ENCODE assay signal across 20 cellular contexts in the genomic region with DNA sequence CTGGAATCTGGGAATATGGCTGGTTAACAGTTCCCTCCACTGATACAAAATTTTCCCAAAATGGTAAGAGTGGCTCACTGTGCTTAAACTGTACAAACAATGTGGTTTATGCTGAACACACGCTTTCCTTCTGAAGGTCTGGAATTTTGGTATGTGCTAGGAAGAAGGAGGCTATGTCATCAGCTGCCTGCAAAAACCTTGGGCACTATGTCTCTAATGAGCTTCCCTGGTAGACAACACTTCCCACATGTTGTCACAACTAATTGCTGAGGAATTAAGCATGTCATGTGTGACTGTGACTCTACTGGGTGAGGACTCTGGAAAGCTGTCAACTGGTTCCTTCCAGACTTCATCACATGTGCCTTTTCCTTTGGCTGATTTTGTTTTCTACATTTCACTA. TPM values are rescaled to one million over a fixed set of nuclear protein-coding genes. Genes with fewer than 3 reads are reported as not detected.
DNase-seq lines count a peak whose midpoint lies in the region; ATAC-seq and TF ChIP-seq lines count a peak whose summit lies in the region.
"Had no signal": no experiment of that assay in that cellular context is flagged by ENCODE, and none has a peak within 500 bp of the region (broad histone marks: within the 10 kb centered on the region; RNA-seq: fewer than 3 reads in every experiment).

No MANE protein-coding gene starts in this region.

- H3K4me3 ChIP-seq in osteoblast (ENCODE audit: insufficient read depth, low read length) = no peak overlapping the region

- H3K79me2 ChIP-seq in osteoblast (ENCODE audit: insufficient read depth, low read length) = no peaks in the 10 kb centered on the region
- H3K79me2 ChIP-seq: parathyroid adenoma had no signal

- H3K36me3 Mint-ChIP-seq in activated CD4-positive, alpha-beta memory T cell treated with anti-CD3 and anti-CD28 coated beads, Interleukin-2, amount 10 ng/mL, durations not matched to agents 7 days and 5 days (ENCODE audit: low read depth) = peaks cover 4% of the 10 kb centered on the region
- no peaks in the 10 kb centered on the region for H3K36me3 Mint-ChIP-seq in activated naive CD4-positive, alpha-beta T cell treated with anti-CD3 and anti-CD28 coated beads, Interleukin-2, amount 50 U/mL, for 72 hours
- H3K36me3 Mint-ChIP-seq: activated CD4-positive, alpha-beta memory T cell treated with anti-CD3 and anti-CD28 coated beads for 36 hours had no signal

- H3K27ac ChIP-seq in osteoblast (ENCODE audit: low read depth, low read length) = peak overlapping the region; percentile 11
- H3K27ac ChIP-seq: foreskin keratinocyte, parathyroid adenoma, RWPE1 had no signal

- H4K20me1 ChIP-seq in osteoblast (ENCODE audit: insufficient read depth, low read length) = no peaks in the 10 kb centered on the region

- no peaks in the 10 kb centered on the region for H3K4me1 Mint-ChIP-seq in activated CD4-positive, alpha-beta memory T cell treated with anti-CD3 and anti-CD28 coated beads, Interleukin-2, amount 10 ng/mL, durations not matched to agents 7 days and 5 days
- H3K4me1 Mint-ChIP-seq: T-cell had no signal

- peak; percentile 66 for DNase-seq in EL
- DNase-seq in NCI-H82 (lab: John Stamatoyannopoulos, UW) = peak; percentile 48
- DNase-seq in fibroblast of gingiva (ENCODE audit: low read depth) = peak; percentile 39
- DNase-seq in osteoblast (ENCODE audit: insufficient read length, low spot score, missing footprints) = no peak
- no peak for DNase-seq in activated CD4-positive, alpha-beta memory T cell treated with anti-CD3 and anti-CD28 coated beads, Interleukin-2, amount 10 ng/mL, durations not matched to agents 7 days and 5 days
- DNase-seq in activated naive CD4-positive, alpha-beta T cell treated with anti-CD3 and anti-CD28 coated beads, Interleukin-2, amount 50 U/mL, for 72 hours (ENCODE audit: low spot score in 2 of 2) = no peak
- no peak for DNase-seq in NCI-H2107 treated with DMSO at 0.1 percent for 48 hours (lab: John Stamatoyannopoulos, UW; ENCODE audit: unreplicated experiment)
- DNase-seq: activated CD4-positive, alpha-beta memory T cell treated with anti-CD3 and anti-CD28 coated beads for 36 hours; activated T-cell treated with anti-CD3 and anti-CD28 coated beads, Interleukin-2, amount 50 U/mL, for 72 hours; caudate nucleus; effector memory CD8-positive, alpha-beta T cell; foreskin keratinocyte; GF-D8; H7; left ventricle myocardium superior; stimulated activated CD4-positive, alpha-beta T cell treated with anti-CD3 and anti-CD28 coated beads, Interleukin-4, amount 100 ng/mL, for 24 hours; T-cell had no signal

- no peaks in the 10 kb centered on the region for H3K9me3 Mint-ChIP-seq in activated CD4-positive, alpha-beta memory T cell treated with anti-CD3 and anti-CD28 coated beads, Interleukin-2, amount 10 ng/mL, durations not matched to agents 7 days and 5 days
- H3K9me3 Mint-ChIP-seq in activated naive CD4-positive, alpha-beta T cell treated with anti-CD3 and anti-CD28 coated beads, Interleukin-2, amount 50 U/mL, for 72 hours = no peaks in the 10 kb centered on the region
- H3K9me3 Mint-ChIP-seq: activated CD4-positive, alpha-beta memory T cell treated with anti-CD3 and anti-CD28 coated beads for 36 hours; activated T-cell treated with anti-CD3 and anti-CD28 coated beads, Interleukin-2, amount 50 U/mL, for 72 hours; effector memory CD8-positive, alpha-beta T cell; T-cell had no signal

- no peak for ATAC-seq in HG02973 (IDR thresholded peaks at IDR 0.05; ENCODE audit: unreplicated experiment)
- ATAC-seq in activated naive CD4-positive, alpha-beta T cell treated with anti-CD3 and anti-CD28 coated beads, Interleukin-2, amount 50 U/mL, for 72 hours = no peak
- ATAC-seq: activated T-cell treated with anti-CD3 and anti-CD28 coated beads, Interleukin-2, amount 50 U/mL, for 72 hours; effector memory CD8-positive, alpha-beta T cell; foreskin keratinocyte; left ventricle myocardium superior; T-cell had no signal

- H3K27me3 ChIP-seq in osteoblast (ENCODE audit: insufficient read depth, low read length) = no peaks in the 10 kb centered on the region
- H3K27me3 ChIP-seq: foreskin keratinocyte had no signal

- H3K4me2 ChIP-seq in osteoblast (ENCODE audit: insufficient read depth, low read length) = no peak overlapping the region

- peaks cover 3% of the 10 kb centered on the region for H3K36me3 ChIP-seq in osteoblast (ENCODE audit: insufficient read depth, low read length)

- no peak overlapping the region for H3K27ac Mint-ChIP-seq in activated CD4-positive, alpha-beta memory T cell treated with anti-CD3 and anti-CD28 coated beads, Interleukin-2, amount 10 ng/mL, durations not matched to agents 7 days and 5 days
- no peak overlapping the region for H3K27ac Mint-ChIP-seq in activated naive CD4-positive, alpha-beta T cell treated with anti-CD3 and anti-CD28 coated beads, Interleukin-2, amount 50 U/mL, for 72 hours
- H3K27ac Mint-ChIP-seq: activated CD4-positive, alpha-beta memory T cell treated with anti-CD3 and anti-CD28 coated beads for 36 hours; activated T-cell treated with anti-CD3 and anti-CD28 coated beads, Interleukin-2, amount 50 U/mL, for 72 hours; effector memory CD8-positive, alpha-beta T cell; T-cell had no signal

- POLR2A ChIA-PET in activated CD4-positive, alpha-beta memory T cell treated with anti-CD3 and anti-CD28 coated beads, Interleukin-2, amount 10 ng/mL, durations not matched to agents 7 days and 5 days (lab: Charles Lee) = no interaction called here

- CTCF ChIA-PET in activated CD4-positive, alpha-beta memory T cell treated with anti-CD3 and anti-CD28 coated beads, Interleukin-2, amount 10 ng/mL, durations not matched to agents 7 days and 5 days (lab: Charles Lee) = no interaction called here

- no peak for TF ChIP-seq CTCF in osteoblast (IDR thresholded peaks at IDR 0.05; ENCODE audit: extremely low read depth, low read depth, low read length)

- no peaks in the 10 kb centered on the region for H3K27me3 Mint-ChIP-seq in activated CD4-positive, alpha-beta memory T cell treated with anti-CD3 and anti-CD28 coated beads, Interleukin-2, amount 10 ng/mL, durations not matched to agents 7 days and 5 days
- H3K27me3 Mint-ChIP-seq: activated CD4-positive, alpha-beta memory T cell treated with anti-CD3 and anti-CD28 coated beads for 36 hours; effector memory CD8-positive, alpha-beta T cell; T-cell had no signal

- H3K4me3 Mint-ChIP-seq in activated CD4-positive, alpha-beta memory T cell treated with anti-CD3 and anti-CD28 coated beads, Interleukin-2, amount 10 ng/mL, durations not matched to agents 7 days and 5 days = no peak overlapping the region
- H3K4me3 Mint-ChIP-seq: activated CD4-positive, alpha-beta memory T cell treated with anti-CD3 and anti-CD28 coated beads for 36 hours; activated T-cell treated with anti-CD3 and anti-CD28 coated beads, Interleukin-2, amount 50 U/mL, for 72 hours; effector memory CD8-positive, alpha-beta T cell; T-cell had no signal

- H2AFZ ChIP-seq in osteoblast (ENCODE audit: low read length) = no peak overlapping the region
- H2AFZ ChIP-seq: parathyroid adenoma had no signal

- H3K9me3 ChIP-seq in osteoblast (ENCODE audit: low read depth, low read length) = no peaks in the 10 kb centered on the region

- H3K4me1 ChIP-seq in osteoblast (ENCODE audit: insufficient read depth, low read length) = peaks cover 9% of the 10 kb centered on the region
- H3K4me1 ChIP-seq: foreskin keratinocyte, parathyroid adenoma had no signal

RNA-seq across cellular contexts. Expression of a gene that starts 29.2 kb away (rescaled TPM):
- total RNA-seq in osteoblast = 14.1 and 16.2 TPM in 2 replicates
- total RNA-seq in activated CD4-positive, alpha-beta memory T cell treated with anti-CD3 and anti-CD28 coated beads, Interleukin-2, amount 10 ng/mL, durations not matched to agents 7 days and 5 days = 10 to 100 TPM; 14.5 to 14.7 TPM
- total RNA-seq in activated naive CD4-positive, alpha-beta T cell treated with anti-CD3 and anti-CD28 coated beads, Interleukin-2, amount 50 U/mL, for 72 hours = 10 to 100 TPM; 13.8 to 16.3 TPM

RNA-seq across cellular contexts. Expression of a gene that starts 33.2 kb away (rescaled TPM):
- total RNA-seq in osteoblast = 10.5 and 11.8 TPM in 2 replicates
- total RNA-seq in activated CD4-positive, alpha-beta memory T cell treated with anti-CD3 and anti-CD28 coated beads, Interleukin-2, amount 10 ng/mL, durations not matched to agents 7 days and 5 days = 10 to 100 TPM; 19.2 to 22.6 TPM
- total RNA-seq in activated naive CD4-positive, alpha-beta T cell treated with anti-CD3 and anti-CD28 coated beads, Interleukin-2, amount 50 U/mL, for 72 hours = 10 to 100 TPM; 26.2 to 38.9 TPM

RNA-seq across cellular contexts. Expression of a gene that starts 34.9 kb away (rescaled TPM):
- total RNA-seq in osteoblast = 94.3 and 97.4 TPM in 2 replicates
- total RNA-seq in activated CD4-positive, alpha-beta memory T cell treated with anti-CD3 and anti-CD28 coated beads, Interleukin-2, amount 10 ng/mL, durations not matched to agents 7 days and 5 days = 100 to 1,000 TPM; 130 to 134 TPM
- total RNA-seq in activated naive CD4-positive, alpha-beta T cell treated with anti-CD3 and anti-CD28 coated beads, Interleukin-2, amount 50 U/mL, for 72 hours = 100 to 1,000 TPM; 102 to 145 TPM

Comparison
In these comparisons a context has a peak if more than half of its experiments do, and no peak if none do; other contexts are left out.
1. DNase-seq: peak in EL (single experiment), NCI-H82 (single experiment) and fibroblast of gingiva (single experiment); none in osteoblast (single experiment), activated CD4-positive, alpha-beta memory T cell treated with anti-CD3 and anti-CD28 coated beads, Interleukin-2, amount 10 ng/mL, durations not matched to agents 7 days and 5 days (single experiment), activated naive CD4-positive, alpha-beta T cell treated with anti-CD3 and anti-CD28 coated beads, Interleukin-2, amount 50 U/mL, for 72 hours (0 of 2) and NCI-H2107 treated with DMSO at 0.1 percent for 48 hours (single experiment).